16 cellular contexts compared by ENCODE assay signal in genomic region chr10:97371696-97372095, GRCh38. TPM values are rescaled to one million over a fixed set of nuclear protein-coding genes. Genes with fewer than 3 reads are reported as not detected.
A peak's percentile ranks its signal among the peaks of the same experiment; 100 is the strongest.
DNase-seq lines count a peak whose midpoint lies in the region; ATAC-seq and TF ChIP-seq lines count a peak whose summit lies in the region.
"Had no signal": no experiment of that assay in that cellular context is flagged by ENCODE, and none has a peak within 500 bp of the region (broad histone marks: within the 10 kb centered on the region; RNA-seq: fewer than 3 reads in every experiment).

No MANE protein-coding gene starts in this region.

- CTCF ChIA-PET in activated CD8-positive, alpha-beta T cell treated with anti-CD3 and anti-CD28 coated beads for 36 hours (lab: Charles Lee): interaction anchor here (0.7 to 1.0 kb wide), 2 partner anchors 13 to 194 kb away, joined by 3 read pairs; no protein-coding TSS in a partner anchor

- H3K36me3 Mint-ChIP-seq in stimulated activated effector memory CD8-positive, alpha-beta T cell treated with anti-CD3 and anti-CD28 coated beads, Interleukin-12 subunit alpha, Interleukin-12 subunit beta, amount 100 ng/mL, for 72 hours: peaks cover 89% of the 10 kb centered on the region
- H3K36me3 Mint-ChIP-seq in activated CD8-positive, alpha-beta T cell treated with anti-CD3 and anti-CD28 coated beads for 36 hours (ENCODE audit: low read depth): peaks cover 37% of the 10 kb centered on the region

- H3K9me3 ChIP-seq in BLaER1 treated with 17β-estradiol and CSF1 and Interleukin-3, amounts not matched to agents 10 nM and 100 nM (replicated peaks in 1 of 11): peaks cover 0 to 6% (median 0%) of the 10 kb centered on the region in 11 experiments; a peak in 1 of 22 replicates
- H3K9me3 ChIP-seq: HAP-1 had no signal

- H3K27ac ChIP-seq in BLaER1 treated with 17β-estradiol and CSF1 and Interleukin-3, amounts not matched to agents 10 nM and 100 nM: peak overlapping the region; percentile 57 to 100 (median 99)
- H3K27ac ChIP-seq: GM23248, SK-N-MC had no signal

- DNase-seq in NCI-H524 (lab: John Stamatoyannopoulos, UW) (peak; percentile 21 to 75), myocyte (ENCODE audit: low read depth) (peak; percentile 51), NCI-H1092 treated with DMSO at 0.1 percent for 48 hours (lab: John Stamatoyannopoulos, UW) (no peak)
- DNase-seq in stimulated activated effector memory CD8-positive, alpha-beta T cell treated with anti-CD3 and anti-CD28 coated beads, Interleukin-12 subunit alpha, Interleukin-12 subunit beta, amount 100 ng/mL, for 72 hours (ENCODE audit: low spot score in 2 of 2): no peak
- no peak for DNase-seq in activated T-cell treated with anti-CD3 and anti-CD28 coated beads, Interleukin-2, amount 50 U/mL, for 1 hour
- no peak for DNase-seq in activated CD8-positive, alpha-beta T cell treated with anti-CD3 and anti-CD28 coated beads for 36 hours
- DNase-seq: COR-L47, GDM1, GM23248, IMR-90, NCI-H2081, NCI-H774, SHP77 had no signal

- POLR2A ChIA-PET in activated CD8-positive, alpha-beta T cell treated with anti-CD3 and anti-CD28 coated beads for 36 hours (lab: Charles Lee): no interaction called here

- TF ChIP-seq CTCF in activated CD8-positive, alpha-beta T cell treated with anti-CD3 and anti-CD28 coated beads for 36 hours (IDR thresholded peaks at IDR 0.05): no peak

- H3K36me3 ChIP-seq in BLaER1 treated with 17β-estradiol and CSF1 and Interleukin-3, amounts not matched to agents 10 nM and 100 nM: peaks cover 43 to 100% (median 99%) of the 10 kb centered on the region in 11 experiments

- H3K4me2 ChIP-seq in BLaER1 treated with 17β-estradiol and CSF1 and Interleukin-3, amounts not matched to agents 10 nM and 100 nM: peak overlapping the region; percentile 64 to 92 (median 82)

- H3K27ac Mint-ChIP-seq in stimulated activated effector memory CD8-positive, alpha-beta T cell treated with anti-CD3 and anti-CD28 coated beads, Interleukin-12 subunit alpha, Interleukin-12 subunit beta, amount 100 ng/mL, for 72 hours: peak overlapping the region; percentile 30
- no peak overlapping the region for H3K27ac Mint-ChIP-seq in activated CD8-positive, alpha-beta T cell treated with anti-CD3 and anti-CD28 coated beads for 36 hours

- no peaks in the 10 kb centered on the region for H3K9me3 Mint-ChIP-seq in stimulated activated effector memory CD8-positive, alpha-beta T cell treated with anti-CD3 and anti-CD28 coated beads, Interleukin-12 subunit alpha, Interleukin-12 subunit beta, amount 100 ng/mL, for 72 hours
- H3K9me3 Mint-ChIP-seq in activated CD8-positive, alpha-beta T cell treated with anti-CD3 and anti-CD28 coated beads for 36 hours: no peaks in the 10 kb centered on the region

- H3K4me3 ChIP-seq in BLaER1 treated with 17β-estradiol and CSF1 and Interleukin-3, amounts not matched to agents 10 nM and 100 nM: 0 out of 20 replicates have a peak overlapping the region, but pooled peaks of 1 of the 10 experiments have one; percentile 9
- H3K4me3 ChIP-seq: GM23248, HAP-1, SK-N-MC had no signal

- peaks cover 37 to 100% (median 100%) of the 10 kb centered on the region in 10 experiments for H3K4me1 ChIP-seq in BLaER1 treated with 17β-estradiol and CSF1 and Interleukin-3, amounts not matched to agents 10 nM and 100 nM
- H3K4me1 ChIP-seq: HAP-1 had no signal

- ATAC-seq in stimulated activated effector memory CD8-positive, alpha-beta T cell treated with anti-CD3 and anti-CD28 coated beads, Interleukin-12 subunit alpha, Interleukin-12 subunit beta, amount 100 ng/mL, for 72 hours: no peak
- no peak for ATAC-seq in activated CD8-positive, alpha-beta T cell treated with anti-CD3 and anti-CD28 coated beads for 36 hours

- intact Hi-C loops in activated CD8-positive, alpha-beta T cell treated with anti-CD3 and anti-CD28 coated beads for 36 hours (cut with micrococcal nuclease): no loop called here

- H3K4me3 Mint-ChIP-seq in stimulated activated effector memory CD8-positive, alpha-beta T cell treated with anti-CD3 and anti-CD28 coated beads, Interleukin-12 subunit alpha, Interleukin-12 subunit beta, amount 100 ng/mL, for 72 hours: no peak overlapping the region
- no peak overlapping the region for H3K4me3 Mint-ChIP-seq in activated CD8-positive, alpha-beta T cell treated with anti-CD3 and anti-CD28 coated beads for 36 hours

- no peaks in the 10 kb centered on the region for H3K27me3 Mint-ChIP-seq in activated CD8-positive, alpha-beta T cell treated with anti-CD3 and anti-CD28 coated beads for 36 hours

- H3K9ac ChIP-seq in BLaER1 treated with 17β-estradiol and CSF1 and Interleukin-3, amounts not matched to agents 10 nM and 100 nM: peak overlapping the region; percentile 17 to 97 (median 80); a peak in 21 of 22 replicates
- H3K9ac ChIP-seq: GM23248 had no signal

- H4K20me1 ChIP-seq in BLaER1 treated with 17β-estradiol and CSF1 and Interleukin-3, amounts not matched to agents 10 nM and 100 nM: no peaks in the 10 kb centered on the region

- no peaks in the 10 kb centered on the region for H3K27me3 ChIP-seq in BLaER1 treated with 17β-estradiol and CSF1 and Interleukin-3, amounts not matched to agents 10 nM and 100 nM

- peaks cover 4% of the 10 kb centered on the region for H3K4me1 Mint-ChIP-seq in stimulated activated effector memory CD8-positive, alpha-beta T cell treated with anti-CD3 and anti-CD28 coated beads, Interleukin-12 subunit alpha, Interleukin-12 subunit beta, amount 100 ng/mL, for 72 hours
- H3K4me1 Mint-ChIP-seq in activated CD8-positive, alpha-beta T cell treated with anti-CD3 and anti-CD28 coated beads for 36 hours (ENCODE audit: low read depth): no peaks in the 10 kb centered on the region

RNA-seq across cellular contexts. Expression of gene RRP12, which starts 29.4 kb away (rescaled TPM):
- 25.6 and 26.5 TPM in 2 replicates for total RNA-seq in myocyte
- polyA plus RNA-seq in myocyte (2012): 28.1 TPM
- 10 to 100 TPM; 50.3 to 51.0 TPM for total RNA-seq in activated CD8-positive, alpha-beta T cell treated with anti-CD3 and anti-CD28 coated beads for 36 hours

RNA-seq across cellular contexts. Expression of gene FRAT2, which starts 37.2 kb away (rescaled TPM):
- 6.5 and 7.6 TPM in 2 replicates for total RNA-seq in myocyte
- polyA plus RNA-seq in myocyte (2012): 2.3 TPM
- total RNA-seq in activated CD8-positive, alpha-beta T cell treated with anti-CD3 and anti-CD28 coated beads for 36 hours: 1 to 10 TPM; 5.6 to 6.4 TPM

RNA-seq across cellular contexts. Expression of gene FRAT1, which starts 52.6 kb away (rescaled TPM):
- total RNA-seq in myocyte: 1.3 and 1.8 TPM in 2 replicates
- 0.64 TPM for polyA plus RNA-seq in myocyte (2012)
- 1 to 10 TPM; 3.0 to 3.2 TPM for total RNA-seq in activated CD8-positive, alpha-beta T cell treated with anti-CD3 and anti-CD28 coated beads for 36 hours

RNA-seq across cellular contexts. Expression of gene PGAM1, which starts 54.3 kb away (rescaled TPM):
- 463 and 464 TPM in 2 replicates for total RNA-seq in myocyte
- polyA plus RNA-seq in myocyte (2012): 680 TPM
- 1,000 to 10,000 TPM; 1,193 to 1,205 TPM for total RNA-seq in activated CD8-positive, alpha-beta T cell treated with anti-CD3 and anti-CD28 coated beads for 36 hours

Comparison
In these comparisons a context has a peak if more than half of its experiments do, and no peak if none do; other contexts are left out.
1. DNase-seq: peak in NCI-H524 (2 of 2) and myocyte (single experiment); none in stimulated activated effector memory CD8-positive, alpha-beta T cell treated with anti-CD3 and anti-CD28 coated beads, Interleukin-12 subunit alpha, Interleukin-12 subunit beta, amount 100 ng/mL, for 72 hours (0 of 2), activated T-cell treated with anti-CD3 and anti-CD28 coated beads, Interleukin-2, amount 50 U/mL, for 1 hour (single experiment), NCI-H1092 treated with DMSO at 0.1 percent for 48 hours (single experiment) and activated CD8-positive, alpha-beta T cell treated with anti-CD3 and anti-CD28 coated beads for 36 hours (single experiment).